In the genomic region with DNA sequence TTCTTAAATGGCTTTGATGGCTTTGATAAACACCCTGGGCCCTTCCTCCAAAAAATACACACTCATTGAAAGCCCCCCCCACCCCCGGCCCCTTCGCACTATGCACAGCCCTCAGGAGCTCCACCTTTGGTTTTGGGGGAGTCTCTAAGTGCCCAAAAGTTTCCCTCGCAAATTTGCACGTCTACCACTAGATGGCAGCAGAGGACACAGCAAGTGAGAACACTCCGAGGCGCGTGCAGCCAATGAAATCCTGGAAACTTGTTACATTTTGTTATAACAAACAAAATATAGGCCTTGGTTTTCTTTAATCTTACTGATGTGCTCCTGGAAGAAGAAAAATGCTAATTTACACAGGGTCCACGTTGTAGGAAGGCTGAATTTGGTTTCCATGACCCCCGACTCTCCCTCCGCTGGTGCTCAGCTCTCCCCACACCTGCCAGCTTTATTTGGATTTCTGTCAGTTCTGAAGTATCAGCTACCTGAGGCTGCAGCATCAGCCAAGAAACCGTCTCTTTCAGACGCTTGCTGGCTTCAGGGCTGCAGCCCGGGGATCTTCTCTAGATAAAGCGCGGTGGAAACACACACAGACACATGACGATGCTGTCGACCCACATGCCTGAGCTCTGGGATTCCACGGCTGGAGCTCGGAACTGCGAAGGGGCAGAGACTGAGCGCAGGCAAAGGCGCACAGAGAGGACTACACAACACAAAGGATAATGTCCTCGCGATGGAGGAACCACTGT, we compare ENCODE assay signal across 8 cellular contexts.
DNase-seq lines count a peak whose midpoint lies in the region; ATAC-seq lines count a peak whose summit lies in the region.

No MANE protein-coding gene starts in this region.

- no peaks in the 10 kb centered on the region; the same call in 1 of the 2 replicates for H3K27me3 ChIP-seq in SJSA1 (replicated peaks)

- CTCF ChIA-PET in activated naive CD4-positive, alpha-beta T cell treated with anti-CD3 and anti-CD28 coated beads for 36 hours (lab: Charles Lee), result interaction anchor here (0.7 to 3.2 kb wide), 29 partner anchors 9 to 368 kb away, joined by 3 to 26 read pairs (median 4); a partner anchor contains a TSS

- intact Hi-C loops in activated naive CD4-positive, alpha-beta T cell treated with anti-CD3 and anti-CD28 coated beads for 36 hours (cut with micrococcal nuclease), result loop anchor here (1.0 to 10.0 kb wide), 5 partner anchors 214 to 577 kb away; no protein-coding TSS in a partner anchor
- intact Hi-C loops in posterior cingulate gyrus (cut with DNase I), result loop anchor here (1.0 to 5.0 kb wide), 2 partner anchors 214 to 367 kb away; no protein-coding TSS in a partner anchor

- H3K4me1 Mint-ChIP-seq in activated naive CD4-positive, alpha-beta T cell treated with anti-CD3 and anti-CD28 coated beads for 36 hours (ENCODE audit: low read depth), result peaks cover 6% of the 10 kb centered on the region

- H3K9me3 ChIP-seq in SJSA1 (replicated peaks), result no peaks in the 10 kb centered on the region

- H3K4me3 Mint-ChIP-seq in activated naive CD4-positive, alpha-beta T cell treated with anti-CD3 and anti-CD28 coated beads for 36 hours, result no peak overlapping the region

- no peaks in the 10 kb centered on the region for H3K36me3 ChIP-seq in SJSA1

- DNase-seq in NK-92 treated with Interleukin-12 subunit alpha and Interleukin-12 subunit beta, amount 100 ng/mL, for 24 hours (lab: John Stamatoyannopoulos, UW), result peak; percentile 20
- DNase-seq in NK-92 (lab: John Stamatoyannopoulos, UW; ENCODE audit: unreplicated experiment) (no peak), Kasumi-1 (lab: John Stamatoyannopoulos, UW) (peak; percentile 72 to 73), SJSA1 (ENCODE audit: low read depth in 1 of 2, low spot score in 2 of 2) (peak; percentile 39 to 58), glomerular visceral epithelial cell (ENCODE audit: extremely low spot score) (peak; percentile 56), posterior cingulate gyrus (peak in 6 of 10 donors; percentile 42 to 92 (median 62))
- peak; percentile 77 for DNase-seq in activated naive CD4-positive, alpha-beta T cell treated with anti-CD3 and anti-CD28 coated beads for 36 hours

- H3K27me3 Mint-ChIP-seq in activated naive CD4-positive, alpha-beta T cell treated with anti-CD3 and anti-CD28 coated beads for 36 hours (ENCODE audit: low read depth), result peaks cover 5% of the 10 kb centered on the region

- no peak overlapping the region for H3K27ac ChIP-seq in SJSA1

- no peaks in the 10 kb centered on the region for H3K36me3 Mint-ChIP-seq in activated naive CD4-positive, alpha-beta T cell treated with anti-CD3 and anti-CD28 coated beads for 36 hours (ENCODE audit: low read depth)

- no peak overlapping the region for H3K27ac Mint-ChIP-seq in activated naive CD4-positive, alpha-beta T cell treated with anti-CD3 and anti-CD28 coated beads for 36 hours

- H3K9me3 Mint-ChIP-seq in activated naive CD4-positive, alpha-beta T cell treated with anti-CD3 and anti-CD28 coated beads for 36 hours, result no peaks in the 10 kb centered on the region

- H3K4me1 ChIP-seq in SJSA1 (replicated peaks), result no peaks in the 10 kb centered on the region

- no peak overlapping the region for H3K4me3 ChIP-seq in SJSA1

- ATAC-seq in GM19328 (IDR thresholded peaks at IDR 0.05; ENCODE audit: unreplicated experiment), result no peak
